Comparison of ENCODE assay signal across 21 cellular contexts in the genomic region with DNA sequence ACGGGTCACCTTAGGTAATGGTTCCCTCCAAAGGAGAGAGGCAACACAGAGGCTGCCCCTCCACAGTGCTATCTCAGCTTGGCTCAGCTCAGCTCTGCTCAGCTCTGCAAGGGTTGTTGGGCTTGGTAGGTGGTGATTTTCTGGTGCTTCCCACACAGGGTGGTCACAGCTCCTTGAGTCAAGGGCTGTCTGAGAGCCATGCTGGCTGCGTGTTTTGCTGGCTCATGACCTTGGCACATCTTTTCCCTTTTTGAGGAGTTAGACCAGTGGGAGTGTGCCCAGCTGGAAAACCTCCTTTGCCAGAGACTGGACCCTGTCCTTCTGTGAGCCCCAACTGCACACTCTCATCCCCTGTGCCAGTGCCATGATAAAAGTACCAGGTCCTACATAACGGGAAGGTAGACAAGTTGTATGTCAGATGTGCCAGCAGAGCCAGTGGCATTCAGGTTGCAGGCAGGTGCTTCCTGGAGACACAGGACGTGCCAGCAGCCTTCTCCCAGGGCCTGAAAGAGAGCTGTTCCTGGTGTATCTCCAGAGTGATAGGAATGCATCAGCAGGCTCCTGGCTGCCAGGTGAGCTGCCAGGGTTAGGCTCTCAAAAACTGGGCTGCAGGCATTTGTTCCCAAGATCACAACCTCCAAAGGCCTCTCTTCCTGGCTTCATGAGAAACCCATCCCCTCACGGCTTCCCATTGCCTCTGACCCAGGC.
"Had no signal": no experiment of that assay in that cellular context is flagged by ENCODE, and none has a peak within 500 bp of the region (broad histone marks: within the 10 kb centered on the region; RNA-seq: fewer than 3 reads in every experiment).

No MANE protein-coding gene starts in this region.

- H3K9me3 Mint-ChIP-seq: naive thymus-derived CD8-positive, alpha-beta T cell; nephron progenitor cell; stimulated activated naive CD8-positive, alpha-beta T cell treated with anti-CD3 and anti-CD28 coated beads, Interleukin-15, amount 100 ng/mL, for 72 hours had no signal

- H3K4me3 ChIP-seq: dorsolateral prefrontal cortex, left lung, pancreas, smooth muscle cell, suprapubic skin, upper lobe of left lung had no signal

- H3K27me3 Mint-ChIP-seq: stimulated activated naive CD8-positive, alpha-beta T cell treated with anti-CD3 and anti-CD28 coated beads, Interleukin-15, amount 100 ng/mL, for 72 hours had no signal

- H3K27ac ChIP-seq: dorsolateral prefrontal cortex, left lung, pancreas, upper lobe of left lung had no signal

- H3K4me3 Mint-ChIP-seq: naive thymus-derived CD8-positive, alpha-beta T cell; nephron progenitor cell; stimulated activated naive CD8-positive, alpha-beta T cell treated with anti-CD3 and anti-CD28 coated beads, Interleukin-15, amount 100 ng/mL, for 72 hours had no signal

- ATAC-seq: left lung; naive thymus-derived CD8-positive, alpha-beta T cell; pancreas; sciatic nerve; stimulated activated naive CD8-positive, alpha-beta T cell treated with anti-CD3 and anti-CD28 coated beads, Interleukin-15, amount 100 ng/mL, for 72 hours had no signal

- H3K4me2 ChIP-seq: smooth muscle cell had no signal

- H3K27me3 ChIP-seq: pancreas, suprapubic skin, upper lobe of left lung had no signal

- DNase-seq: central memory CD4-positive, alpha-beta T cell; dorsolateral prefrontal cortex; effector CD8-positive, alpha-beta T cell; erythroblast; kidney; left lung; mammary epithelial cell; naive thymus-derived CD8-positive, alpha-beta T cell; nephron progenitor cell; occipital lobe; pancreas; stimulated activated CD4-positive, alpha-beta T cell treated with anti-CD3 and anti-CD28 coated beads, Interleukin-12 subunit alpha, Interleukin-12 subunit beta, amount 100 ng/mL, for 4 hours; stimulated activated CD4-positive, alpha-beta T cell treated with anti-CD3 and anti-CD28 coated beads, Interleukin-1b, Interleukin-23, amount 100 ng/mL, for 48 hours; stimulated activated CD4-positive, alpha-beta T cell treated with anti-CD3 and anti-CD28 coated beads, Interleukin-4, amount 100 ng/mL, for 1 hour; stimulated activated CD8-positive, alpha-beta memory T cell treated with anti-CD3 and anti-CD28 coated beads, Interleukin-4, amount 100 ng/mL, for 48 hours; stimulated activated naive CD4-positive, alpha-beta T cell; stimulated activated naive CD8-positive, alpha-beta T cell treated with anti-CD3 and anti-CD28 coated beads, Interleukin-15, amount 100 ng/mL, for 72 hours; upper lobe of left lung had no signal

- H3K4me1 Mint-ChIP-seq: naive thymus-derived CD8-positive, alpha-beta T cell; stimulated activated naive CD8-positive, alpha-beta T cell treated with anti-CD3 and anti-CD28 coated beads, Interleukin-15, amount 100 ng/mL, for 72 hours had no signal

- H3K36me3 ChIP-seq: left lung, pancreas, suprapubic skin, upper lobe of left lung had no signal

- H3K27ac Mint-ChIP-seq: naive thymus-derived CD8-positive, alpha-beta T cell; nephron progenitor cell; stimulated activated naive CD8-positive, alpha-beta T cell treated with anti-CD3 and anti-CD28 coated beads, Interleukin-15, amount 100 ng/mL, for 72 hours had no signal

- H3K36me3 Mint-ChIP-seq: naive thymus-derived CD8-positive, alpha-beta T cell had no signal

- H3K9me3 ChIP-seq: left lung, pancreas, suprapubic skin, upper lobe of left lung had no signal

- H3K4me1 ChIP-seq: left lung, pancreas, upper lobe of left lung had no signal
